Comparison of ENCODE assay signal across 15 cellular contexts in genomic region chr5:112227911-112228631, GRCh38.
DNase-seq lines count a peak whose midpoint lies in the region; ATAC-seq and TF ChIP-seq lines count a peak whose summit lies in the region.
"Had no signal": no experiment of that assay in that cellular context is flagged by ENCODE, and none has a peak within 500 bp of the region (broad histone marks: within the 10 kb centered on the region; RNA-seq: fewer than 3 reads in every experiment).

No MANE protein-coding gene starts in this region.

- BruUV-seq in HCT116 (replicated peaks; lab: Mats Ljungman, UMichigan) = no TSS peak

- H3K4me3 ChIP-seq in HCT116 (replicated peaks in 1 of 2; ENCODE audit: low read depth in 1 of 2, low read length in 2 of 2) (peak overlapping the region in 1 of 2 experiments; percentile 22; a peak in 1 of 4 replicates), body of pancreas (no peak overlapping the region), left ventricle myocardium inferior (peak overlapping the region; percentile 37), parathyroid adenoma (ENCODE audit: low read depth, low read length) (peak overlapping the region; percentile 29), gastrocnemius medialis (no peak overlapping the region)
- H3K4me3 ChIP-seq: adrenal gland had no signal

- H2AFZ ChIP-seq in HCT116 (ENCODE audit: low read depth, low read length, poor library complexity, severe bottlenecking) (peak overlapping the region; percentile 59), parathyroid adenoma (no peak overlapping the region)

- H3K9me2 ChIP-seq in HCT116 (ENCODE audit: insufficient read depth) = no peaks in the 10 kb centered on the region

- ATAC-seq in HCT116 (peak; percentile 37), body of pancreas (peak; percentile 28), HG03521 (IDR thresholded peaks at IDR 0.05; ENCODE audit: unreplicated experiment) (no peak), HG03342 (IDR thresholded peaks at IDR 0.05; ENCODE audit: unreplicated experiment) (no peak), gastrocnemius medialis (no peak)

- no peaks in the 10 kb centered on the region for H4K20me1 ChIP-seq in HCT116 (ENCODE audit: insufficient read depth)

- peak overlapping the region; percentile 61 for H3K4me2 ChIP-seq in HCT116 (ENCODE audit: low read length)
- H3K4me2 ChIP-seq in parathyroid adenoma (ENCODE audit: low read length) = peak overlapping the region; percentile 26

- H3K79me2 ChIP-seq in HCT116 (ENCODE audit: insufficient read depth, low read length) = no peaks in the 10 kb centered on the region
- no peaks in the 10 kb centered on the region for H3K79me2 ChIP-seq in parathyroid adenoma

- intact Hi-C loops in HCT116 (cut with micrococcal nuclease) = no loop called here
- intact Hi-C loops in body of pancreas (cut with DNase I) = no loop called here
- intact Hi-C loops in left ventricle myocardium inferior (cut with micrococcal nuclease) = no loop called here
- intact Hi-C loops in gastrocnemius medialis (cut with DNase I; ENCODE audit: low total_unique reads) = no loop called here

- no peaks in the 10 kb centered on the region for H3K9me3 ChIP-seq in HCT116 (ENCODE audit: control insufficient read depth in 1 of 2, insufficient read depth in 1 of 2, low read depth in 1 of 2, low read length in 2 of 2)
- no peaks in the 10 kb centered on the region for H3K9me3 ChIP-seq in body of pancreas
- H3K9me3 ChIP-seq in left ventricle myocardium inferior (replicated peaks) = no peaks in the 10 kb centered on the region
- no peaks in the 10 kb centered on the region for H3K9me3 ChIP-seq in parathyroid adenoma (ENCODE audit: control insufficient read depth, low read length)
- no peaks in the 10 kb centered on the region for H3K9me3 ChIP-seq in gastrocnemius medialis
- H3K9me3 ChIP-seq: adrenal gland had no signal

- H3K27me3 ChIP-seq in HCT116 (ENCODE audit: insufficient read depth, low read length) (no peaks in the 10 kb centered on the region), body of pancreas (no peaks in the 10 kb centered on the region), left ventricle myocardium inferior (ENCODE audit: low read depth) (no peaks in the 10 kb centered on the region), parathyroid adenoma (ENCODE audit: control insufficient read depth, insufficient read depth, low read length) (no peaks in the 10 kb centered on the region), gastrocnemius medialis (no peaks in the 10 kb centered on the region)
- H3K27me3 ChIP-seq: adrenal gland had no signal

- H3K9ac ChIP-seq in HCT116 (ENCODE audit: low read length) (no peak overlapping the region), parathyroid adenoma (no peak overlapping the region)

- peaks cover 12 to 14% of the 10 kb centered on the region in 2 experiments; a peak in 3 of 4 replicates for H3K4me1 ChIP-seq in HCT116 (ENCODE audit: control insufficient read depth in 1 of 2, insufficient read depth in 2 of 2, low read length in 2 of 2)
- H3K4me1 ChIP-seq in body of pancreas = peaks cover 28% of the 10 kb centered on the region
- H3K4me1 ChIP-seq in left ventricle myocardium inferior = peaks cover 36% of the 10 kb centered on the region
- H3K4me1 ChIP-seq in parathyroid adenoma = peaks cover 5% of the 10 kb centered on the region
- peaks cover 7% of the 10 kb centered on the region in 2 donors for H3K4me1 ChIP-seq in gastrocnemius medialis

- 50 to 56% methylated on average over 4 of the region's 4 CpGs for WGBS in body of pancreas, 2 donors

- CTCF ChIA-PET in HCT116 (lab: Charles Lee) = interaction anchor here (1.3 kb wide), 1 partner anchor 12 kb away, joined by 3 read pairs; no protein-coding TSS in a partner anchor

- POLR2A ChIA-PET in HCT116 (lab: Charles Lee) = interaction anchor here (1.1 kb wide), 1 partner anchor 67 kb away, joined by 3 read pairs; no protein-coding TSS in a partner anchor

- TF ChIP-seq RAD21 in HCT116 (IDR thresholded peaks at IDR 0.05; ENCODE audit: low read depth) = no peak

- no peaks in the 10 kb centered on the region for H3K36me3 ChIP-seq in HCT116 (ENCODE audit: control insufficient read depth in 1 of 2, insufficient read depth in 2 of 2, low read length in 2 of 2)
- no peaks in the 10 kb centered on the region for H3K36me3 ChIP-seq in body of pancreas (replicated peaks in 1 of 2; ENCODE audit: insufficient read depth in 1 of 2, low read depth in 2 of 2)
- peaks cover 12% of the 10 kb centered on the region for H3K36me3 ChIP-seq in left ventricle myocardium inferior
- H3K36me3 ChIP-seq in parathyroid adenoma (ENCODE audit: control insufficient read depth, insufficient read depth, low read length) = no peaks in the 10 kb centered on the region
- no peaks in the 10 kb centered on the region for H3K36me3 ChIP-seq in gastrocnemius medialis
- H3K36me3 ChIP-seq: adrenal gland had no signal

- H3K27ac ChIP-seq in HCT116 (ENCODE audit: low read depth, low read length) = no peak overlapping the region
- H3K27ac ChIP-seq in body of pancreas = peak overlapping the region; percentile 35 to 77 (median 58)
- peak overlapping the region; percentile 61 for H3K27ac ChIP-seq in left ventricle myocardium inferior (replicated peaks)
- no peak overlapping the region for H3K27ac ChIP-seq in parathyroid adenoma
- H3K27ac ChIP-seq in gastrocnemius medialis = no peak overlapping the region

- in situ Hi-C loops in gastrocnemius medialis (cut with MboI; ENCODE audit: low sequenced_read_pairs in 4 of 4) = no loop called here

- TF ChIP-seq CTCF in HCT116 (IDR thresholded peaks at IDR 0.05 in 2 of 3, conservative IDR thresholded peaks at IDR 0.05 in 1 of 3; ENCODE audit: borderline replicate concordance in 1 of 3, insufficient read depth in 1 of 3, low read depth in 2 of 3, low read length in 2 of 3) (no peak), body of pancreas (IDR thresholded peaks at IDR 0.05) (no peak), left ventricle myocardium inferior (IDR thresholded peaks at IDR 0.05; ENCODE audit: borderline replicate concordance) (no peak), parathyroid adenoma (IDR thresholded peaks at IDR 0.05) (no peak), gastrocnemius medialis (IDR thresholded peaks at IDR 0.05 in 4 of 5, conservative IDR thresholded peaks at IDR 0.05 in 1 of 5) (no peak)

- no peak for DNase-seq in HCT116 (ENCODE audit: low read depth, low spot score)
- DNase-seq in body of pancreas = no peak
- no peak for DNase-seq in left ventricle myocardium inferior
- no peak for DNase-seq in LoVo (ENCODE audit: low spot score)
- DNase-seq in gastrocnemius medialis = no peak
- DNase-seq: activated CD4-positive, alpha-beta T cell treated with anti-CD3 and anti-CD28 coated beads for 1 hour; CD4-positive, alpha-beta memory T cell; NCI-H2227 treated with DMSO at 0.1 percent for 48 hours; SIG-M5; stimulated activated naive CD4-positive, alpha-beta T cell; T1000 had no signal

- TF ChIP-seq POLR2A in HCT116 (IDR thresholded peaks at IDR 0.05; ENCODE audit: borderline replicate concordance, extremely low read depth, insufficient read depth, insufficient read length) (no peak), body of pancreas (IDR thresholded peaks at IDR 0.05) (no peak), gastrocnemius medialis (IDR thresholded peaks at IDR 0.05) (no peak)

- RAD21 ChIA-PET in HCT116 (lab: Charles Lee; ENCODE audit: low non-redundant PET in 1 of 2, low total read pairs in 2 of 2, uncharacterized antibody in 2 of 2, unreplicated experiment in 2 of 2) = no interaction called here

TF ChIP-seq in HCT116, 20 proteins besides CTCF, POLR2A, EP300 and RAD21:
- TF ChIP-seq MAX (IDR thresholded peaks at IDR 0.05) = no peak
- TF ChIP-seq TCF7L2 (IDR thresholded peaks at IDR 0.05; ENCODE audit: borderline replicate concordance, extremely low read depth, insufficient read depth, insufficient read length) = no peak
- TF ChIP-seq SIN3A (IDR thresholded peaks at IDR 0.05; ENCODE audit: low read depth) = no peak
- TF ChIP-seq FOSL1 (IDR thresholded peaks at IDR 0.05; ENCODE audit: low read depth) = no peak
- TF ChIP-seq, protein P1, sequence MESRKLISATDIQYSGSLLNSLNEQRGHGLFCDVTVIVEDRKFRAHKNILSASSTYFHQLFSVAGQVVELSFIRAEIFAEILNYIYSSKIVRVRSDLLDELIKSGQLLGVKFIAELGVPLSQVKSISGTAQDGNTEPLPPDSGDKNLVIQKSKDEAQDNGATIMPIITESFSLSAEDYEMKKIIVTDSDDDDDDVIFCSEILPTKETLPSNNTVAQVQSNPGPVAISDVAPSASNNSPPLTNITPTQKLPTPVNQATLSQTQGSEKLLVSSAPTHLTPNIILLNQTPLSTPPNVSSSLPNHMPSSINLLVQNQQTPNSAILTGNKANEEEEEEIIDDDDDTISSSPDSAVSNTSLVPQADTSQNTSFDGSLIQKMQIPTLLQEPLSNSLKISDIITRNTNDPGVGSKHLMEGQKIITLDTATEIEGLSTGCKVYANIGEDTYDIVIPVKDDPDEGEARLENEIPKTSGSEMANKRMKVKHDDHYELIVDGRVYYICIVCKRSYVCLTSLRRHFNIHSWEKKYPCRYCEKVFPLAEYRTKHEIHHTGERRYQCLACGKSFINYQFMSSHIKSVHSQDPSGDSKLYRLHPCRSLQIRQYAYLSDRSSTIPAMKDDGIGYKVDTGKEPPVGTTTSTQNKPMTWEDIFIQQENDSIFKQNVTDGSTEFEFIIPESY (IDR thresholded peaks at IDR 0.05; ENCODE audit: extremely low read depth, insufficient replicate concordance, low read length) = no peak

Comparison
In these comparisons a context has a peak if more than half of its experiments do, and no peak if none do; other contexts are left out.
1. ATAC-seq: peak in HCT116 (single experiment) and body of pancreas (single experiment); none in HG03521 (single experiment), HG03342 (single experiment) and gastrocnemius medialis (0 of 2).
2. H3K27ac ChIP-seq: peak in body of pancreas (4 of 4) and left ventricle myocardium inferior (single experiment); none in HCT116 (single experiment), parathyroid adenoma (single experiment) and gastrocnemius medialis (0 of 4).
3. H3K4me3 ChIP-seq: peak in left ventricle myocardium inferior (single experiment) and parathyroid adenoma (single experiment); none in body of pancreas (0 of 2) and gastrocnemius medialis (0 of 4).